Comparison of ENCODE assay signal across 8 cellular contexts in the genomic region with DNA sequence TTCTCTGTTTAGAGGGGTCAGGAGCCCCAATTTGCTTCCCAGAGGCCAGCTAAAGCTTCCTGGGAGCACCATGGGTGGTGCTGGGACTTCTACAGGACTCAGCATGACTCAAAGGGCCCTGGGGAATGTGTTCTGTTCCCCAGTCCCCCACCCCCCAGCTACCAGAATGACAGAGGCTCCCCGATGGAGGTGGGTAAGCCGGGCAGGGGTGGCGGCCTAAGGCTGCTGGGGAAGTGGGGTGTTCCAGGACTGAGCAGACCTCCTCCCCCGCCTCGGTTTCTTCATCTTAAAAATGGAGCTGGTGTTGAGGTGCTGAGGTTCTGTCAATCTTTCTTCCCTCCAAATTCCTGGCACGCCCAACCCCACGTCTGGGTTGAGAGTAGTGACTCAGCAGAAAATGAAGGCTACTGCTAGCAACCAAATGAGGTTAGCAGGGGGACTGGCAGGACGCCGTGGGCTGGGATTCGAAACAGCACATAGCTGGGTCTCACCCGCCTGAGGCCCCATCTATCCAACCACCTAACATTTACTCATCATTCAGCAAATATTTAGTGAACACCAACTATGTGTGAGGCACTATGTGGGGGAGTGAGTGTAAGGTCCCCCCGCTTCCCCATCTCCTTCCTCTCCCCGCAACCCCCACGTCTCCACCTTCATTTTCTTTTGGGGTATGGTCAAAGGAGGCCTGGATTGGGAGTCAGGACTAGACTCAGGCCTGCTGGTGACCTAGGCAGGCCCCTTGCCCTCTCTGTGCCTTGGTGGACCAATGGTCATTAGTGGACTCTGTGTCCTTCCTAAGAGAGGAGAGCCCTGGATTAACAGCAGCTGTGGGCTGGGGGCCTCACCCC. TPM values are rescaled to one million over a fixed set of nuclear protein-coding genes. Genes with fewer than 3 reads are reported as not detected.
A peak's percentile ranks its signal among the peaks of the same experiment; 100 is the strongest.
DNase-seq lines count a peak whose midpoint lies in the region; ATAC-seq and TF ChIP-seq lines count a peak whose summit lies in the region.

No MANE protein-coding gene starts in this region.

- peaks cover 2% of the 10 kb centered on the region for H3K36me3 Mint-ChIP-seq in activated CD4-positive, alpha-beta T cell treated with anti-CD3 and anti-CD28 coated beads, Interleukin-2, amount 10 ng/mL, durations not matched to agents 24 days and 14 days (ENCODE audit: low read depth)

- H3K27me3 ChIP-seq in prostate gland (replicated peaks; ENCODE audit: insufficient read depth) = no peaks in the 10 kb centered on the region

- H3K27me3 Mint-ChIP-seq in activated CD4-positive, alpha-beta T cell treated with anti-CD3 and anti-CD28 coated beads, Interleukin-2, amount 10 ng/mL, durations not matched to agents 24 days and 14 days = peaks cover 20% of the 10 kb centered on the region

- intact Hi-C loops in activated CD4-positive, alpha-beta T cell treated with anti-CD3 and anti-CD28 coated beads, Interleukin-2, amount 10 ng/mL, durations not matched to agents 24 days and 14 days (cut with micrococcal nuclease) = no loop called here
- intact Hi-C loops in prostate gland (cut with DNase I) = no loop called here

- no peak for DNase-seq in activated CD4-positive, alpha-beta T cell treated with anti-CD3 and anti-CD28 coated beads, Interleukin-2, amount 10 ng/mL, durations not matched to agents 24 days and 14 days
- no peak for DNase-seq in activated CD4-positive, alpha-beta T cell treated with anti-CD3 and anti-CD28 coated beads, Interleukin-2, amount 50 U/mL, for 4 hours
- peak; percentile 83 for DNase-seq in SW480 (ENCODE audit: low spot score)
- peak; percentile 80 for DNase-seq in fibroblast of villous mesenchyme (ENCODE audit: low read depth)
- DNase-seq in prostate gland (ENCODE audit: low spot score) = peak; percentile 36
- no peak for DNase-seq in GOT3 (lab: John Stamatoyannopoulos, UW)
- no peak for DNase-seq in NCI-H1092 treated with DMSO at 0.1 percent for 48 hours (lab: John Stamatoyannopoulos, UW)

- peaks cover 5% of the 10 kb centered on the region for H3K4me1 ChIP-seq in prostate gland (replicated peaks)

- H3K36me3 ChIP-seq in prostate gland = no peaks in the 10 kb centered on the region

- no peak for ATAC-seq in HG03280 (IDR thresholded peaks at IDR 0.05; ENCODE audit: unreplicated experiment)

- H3K9me3 Mint-ChIP-seq in activated CD4-positive, alpha-beta T cell treated with anti-CD3 and anti-CD28 coated beads, Interleukin-2, amount 10 ng/mL, durations not matched to agents 24 days and 14 days = peaks cover 7% of the 10 kb centered on the region

- H3K4me3 ChIP-seq in fibroblast of villous mesenchyme (ENCODE audit: low read depth, low read length) = no peak overlapping the region
- no peak overlapping the region for H3K4me3 ChIP-seq in prostate gland

- no peak for TF ChIP-seq CTCF in fibroblast of villous mesenchyme (IDR thresholded peaks at IDR 0.05; ENCODE audit: insufficient read depth, low read depth, low read length)
- TF ChIP-seq CTCF in prostate gland (IDR thresholded peaks at IDR 0.05) = no peak

- H3K27ac Mint-ChIP-seq in activated CD4-positive, alpha-beta T cell treated with anti-CD3 and anti-CD28 coated beads, Interleukin-2, amount 10 ng/mL, durations not matched to agents 24 days and 14 days = peak overlapping the region; percentile 52

- H3K4me3 Mint-ChIP-seq in activated CD4-positive, alpha-beta T cell treated with anti-CD3 and anti-CD28 coated beads, Interleukin-2, amount 10 ng/mL, durations not matched to agents 24 days and 14 days = no peak overlapping the region

- peaks cover 23% of the 10 kb centered on the region for H3K4me1 Mint-ChIP-seq in activated CD4-positive, alpha-beta T cell treated with anti-CD3 and anti-CD28 coated beads, Interleukin-2, amount 10 ng/mL, durations not matched to agents 24 days and 14 days

- H3K27ac ChIP-seq in prostate gland = peak overlapping the region; percentile 77 to 80

- 52% methylated on average over 14 of the region's 14 CpGs for WGBS in prostate gland

- no peak for TF ChIP-seq POLR2A in prostate gland (IDR thresholded peaks at IDR 0.05)

- no peaks in the 10 kb centered on the region for H3K9me3 ChIP-seq in prostate gland

RNA-seq across cellular contexts. Expression of gene C9orf50, which starts 50.2 kb away (rescaled TPM):
- total RNA-seq in activated CD4-positive, alpha-beta T cell treated with anti-CD3 and anti-CD28 coated beads, Interleukin-2, amount 10 ng/mL, durations not matched to agents 24 days and 14 days = not detected in 2 replicates
- total RNA-seq in fibroblast of villous mesenchyme = 0.32 TPM in 1 of 2 replicates, not detected in the other
- not detected for total RNA-seq in prostate gland

RNA-seq across cellular contexts. Expression of gene NTMT1, which starts 55.3 kb away (rescaled TPM):
- 72.0 and 72.4 TPM in 2 replicates for total RNA-seq in activated CD4-positive, alpha-beta T cell treated with anti-CD3 and anti-CD28 coated beads, Interleukin-2, amount 10 ng/mL, durations not matched to agents 24 days and 14 days
- total RNA-seq in fibroblast of villous mesenchyme (34.8 and 36.3 TPM in 2 replicates), prostate gland (10 to 100 TPM; 25.4 to 53.7 TPM)

Comparison
In these comparisons a context has a peak if more than half of its experiments do, and no peak if none do; other contexts are left out.
1. DNase-seq: peak in SW480 (single experiment), fibroblast of villous mesenchyme (single experiment) and prostate gland (single experiment); none in activated CD4-positive, alpha-beta T cell treated with anti-CD3 and anti-CD28 coated beads, Interleukin-2, amount 10 ng/mL, durations not matched to agents 24 days and 14 days (single experiment), activated CD4-positive, alpha-beta T cell treated with anti-CD3 and anti-CD28 coated beads, Interleukin-2, amount 50 U/mL, for 4 hours (0 of 2), GOT3 (single experiment) and NCI-H1092 treated with DMSO at 0.1 percent for 48 hours (single experiment).